Comparison of ENCODE assay signal across 19 cellular contexts in genomic region chr22:45331486-45331885, GRCh38. TPM values are rescaled to one million over a fixed set of nuclear protein-coding genes. Genes with fewer than 3 reads are reported as not detected.
DNase-seq lines count a peak whose midpoint lies in the region; ATAC-seq and TF ChIP-seq lines count a peak whose summit lies in the region.
"Had no signal": no experiment of that assay in that cellular context is flagged by ENCODE, and none has a peak within 500 bp of the region (broad histone marks: within the 10 kb centered on the region; RNA-seq: fewer than 3 reads in every experiment).

No MANE protein-coding gene starts in this region.

- no peak for DNase-seq in T-helper 2 cell treated with Interferon-gamma antibody and Interleukin-4, amounts not matched to agents 5 μg/mL and 100 μg/mL, for 36 hours (ENCODE audit: low spot score)
- no peak for DNase-seq in T-helper 2 cell
- no peak for DNase-seq in left ventricle myocardium inferior
- DNase-seq in left ventricle myocardium superior = no peak
- no peak for DNase-seq in neuronal stem cell (ENCODE audit: low spot score)
- no peak for DNase-seq in NCI-H524 treated with DMSO at 0.1 percent for 48 hours (lab: John Stamatoyannopoulos, UW)
- DNase-seq in GOT3 (lab: John Stamatoyannopoulos, UW) = no peak
- DNase-seq: CD8-positive, alpha-beta T cell; COR-L47; DND-41; GDM1; HCEC 1CT; HFFc6 had no signal

- H2BK15ac ChIP-seq in neuronal stem cell (ENCODE audit: low read length) = no peak overlapping the region

- ATAC-seq in left ventricle myocardium superior = no peak
- ATAC-seq in HG02610 (IDR thresholded peaks at IDR 0.05; ENCODE audit: unreplicated experiment) = no peak
- ATAC-seq: CD8-positive, alpha-beta T cell had no signal

- H2BK120ac ChIP-seq in neuronal stem cell (ENCODE audit: low read depth, low read length) = no peak overlapping the region

- H3K36me3 ChIP-seq in left ventricle myocardium inferior (peaks cover 58% of the 10 kb centered on the region), neuronal stem cell (replicated peaks in 1 of 2; ENCODE audit: control insufficient read depth in 2 of 2, insufficient read depth in 2 of 2, low read length in 2 of 2) (peaks cover 21 to 82% of the 10 kb centered on the region in 2 donors)

- TF ChIP-seq CTCF in left ventricle myocardium inferior (IDR thresholded peaks at IDR 0.05; ENCODE audit: borderline replicate concordance) = no peak

- H4K8ac ChIP-seq in neuronal stem cell (ENCODE audit: low read depth, low read length) = no peak overlapping the region

- H2AFZ ChIP-seq in neuronal stem cell (ENCODE audit: low read length) = no peak overlapping the region

- peaks cover 64% of the 10 kb centered on the region for H3K36me3 Mint-ChIP-seq in T-helper 2 cell treated with Interferon-gamma antibody and Interleukin-4, amounts not matched to agents 5 μg/mL and 100 μg/mL, for 36 hours (ENCODE audit: low read depth)

- no peak overlapping the region for H2BK5ac ChIP-seq in neuronal stem cell (ENCODE audit: low read length)

- no peak overlapping the region for H3K4ac ChIP-seq in neuronal stem cell (ENCODE audit: low read length)

- no peak overlapping the region for H3K4me3 ChIP-seq in left ventricle myocardium inferior
- no peak overlapping the region for H3K4me3 ChIP-seq in neuronal stem cell (ENCODE audit: low read length in 2 of 2)

- no peak overlapping the region for H2BK12ac ChIP-seq in neuronal stem cell (ENCODE audit: low read length)

- H3K4me2 ChIP-seq in neuronal stem cell (ENCODE audit: insufficient read depth, low read length, poor library complexity, severe bottlenecking) = no peak overlapping the region

- H2AK5ac ChIP-seq in neuronal stem cell (ENCODE audit: low read depth, low read length) = no peak overlapping the region

- no peak overlapping the region for H3K4me3 Mint-ChIP-seq in T-helper 2 cell treated with Interferon-gamma antibody and Interleukin-4, amounts not matched to agents 5 μg/mL and 100 μg/mL, for 36 hours
- H3K4me3 Mint-ChIP-seq: CD14-positive monocyte; CD8-positive, alpha-beta T cell; HFFc6 had no signal

- H3K4me1 ChIP-seq in left ventricle myocardium inferior (peaks cover 58% of the 10 kb centered on the region), neuronal stem cell (ENCODE audit: control insufficient read depth in 2 of 2, insufficient read depth in 1 of 2, low read depth in 1 of 2, low read length in 2 of 2) (peaks cover 0 to 8% of the 10 kb centered on the region in 2 donors)

- H3K9ac ChIP-seq in neuronal stem cell (ENCODE audit: low read depth, low read length, poor library complexity) = peak overlapping the region; percentile 24

- no peak overlapping the region for H3K23ac ChIP-seq in neuronal stem cell (ENCODE audit: low read depth, low read length, poor library complexity)

- H3K27me3 Mint-ChIP-seq in T-helper 2 cell treated with Interferon-gamma antibody and Interleukin-4, amounts not matched to agents 5 μg/mL and 100 μg/mL, for 36 hours (ENCODE audit: low read depth) = no peaks in the 10 kb centered on the region

- no CpG with 5 or more reads among the region's 9 CpGs for WGBS in neuronal stem cell (ENCODE audit: extremely low coverage in 2 of 2, insufficient read length in 2 of 2, insufficient replicate concordance in 1 of 2), 2 donors

- no peaks in the 10 kb centered on the region for H3K9me3 Mint-ChIP-seq in T-helper 2 cell treated with Interferon-gamma antibody and Interleukin-4, amounts not matched to agents 5 μg/mL and 100 μg/mL, for 36 hours
- H3K9me3 Mint-ChIP-seq: CD14-positive monocyte; CD8-positive, alpha-beta T cell; HFFc6 had no signal

- H3K18ac ChIP-seq in neuronal stem cell (ENCODE audit: low read length) = no peak overlapping the region

- H3K27me3 ChIP-seq in left ventricle myocardium inferior (ENCODE audit: low read depth) = no peaks in the 10 kb centered on the region
- no peaks in the 10 kb centered on the region for H3K27me3 ChIP-seq in neuronal stem cell (ENCODE audit: control insufficient read depth in 3 of 3, insufficient read depth in 3 of 3, low read depth in 1 of 3, low read length in 3 of 3)

- H3K27ac ChIP-seq in left ventricle myocardium inferior (replicated peaks) (peak overlapping the region; percentile 83), neuronal stem cell (replicated peaks; ENCODE audit: low read length) (no peak overlapping the region)
- H3K27ac ChIP-seq: 22Rv1 had no signal

- intact Hi-C loops in left ventricle myocardium inferior (cut with micrococcal nuclease) (no loop called here), left ventricle myocardium superior (cut with micrococcal nuclease) (no loop called here)

- no peak overlapping the region for H3K14ac ChIP-seq in neuronal stem cell (ENCODE audit: low read length)

- peak overlapping the region; percentile 24 for H3K27ac Mint-ChIP-seq in T-helper 2 cell treated with Interferon-gamma antibody and Interleukin-4, amounts not matched to agents 5 μg/mL and 100 μg/mL, for 36 hours
- H3K27ac Mint-ChIP-seq: CD8-positive, alpha-beta T cell; HFFc6 had no signal

- H3K79me1 ChIP-seq in neuronal stem cell (ENCODE audit: low read depth, low read length) = peaks cover 5% of the 10 kb centered on the region

- peaks cover 5% of the 10 kb centered on the region for H3K4me1 Mint-ChIP-seq in T-helper 2 cell treated with Interferon-gamma antibody and Interleukin-4, amounts not matched to agents 5 μg/mL and 100 μg/mL, for 36 hours (ENCODE audit: low read depth)
- H3K4me1 Mint-ChIP-seq: CD14-positive monocyte had no signal

- no peaks in the 10 kb centered on the region for H3K9me3 ChIP-seq in left ventricle myocardium inferior (replicated peaks)
- H3K9me3 ChIP-seq in neuronal stem cell (replicated peaks in 1 of 2; ENCODE audit: control insufficient read depth in 2 of 2, insufficient read depth in 1 of 2, low read depth in 1 of 2, low read length in 2 of 2) = peaks cover 0 to 2% of the 10 kb centered on the region in 2 donors

- H4K91ac ChIP-seq in neuronal stem cell (ENCODE audit: low read depth, low read length, poor library complexity) = no peak overlapping the region

RNA-seq across cellular contexts. Expression of gene FAM118A, which starts 21.8 kb away (rescaled TPM):
- total RNA-seq in left ventricle myocardium inferior (14.1 TPM), left ventricle myocardium superior (20.7 TPM)
- polyA plus RNA-seq in neuronal stem cell (2013, experiment 1 of 2) = 12.7 TPM
- polyA plus RNA-seq in neuronal stem cell (2013, experiment 2 of 2) = 11.8 TPM

RNA-seq across cellular contexts. Expression of gene UPK3A, which starts 46.7 kb away (rescaled TPM):
- not detected for total RNA-seq in left ventricle myocardium inferior
- total RNA-seq in left ventricle myocardium superior = 0.25 TPM
- polyA plus RNA-seq in neuronal stem cell (2013, experiment 1 of 2) = 0.20 TPM
- 0.25 TPM for polyA plus RNA-seq in neuronal stem cell (2013, experiment 2 of 2)
- total RNA-seq: A673; CD8-positive, alpha-beta T cell; H4; HFFc6 had no signal
- polyA plus RNA-seq: BJ had no signal
